Comparison of ENCODE assay signal across 1 cellular context in the genomic region with DNA sequence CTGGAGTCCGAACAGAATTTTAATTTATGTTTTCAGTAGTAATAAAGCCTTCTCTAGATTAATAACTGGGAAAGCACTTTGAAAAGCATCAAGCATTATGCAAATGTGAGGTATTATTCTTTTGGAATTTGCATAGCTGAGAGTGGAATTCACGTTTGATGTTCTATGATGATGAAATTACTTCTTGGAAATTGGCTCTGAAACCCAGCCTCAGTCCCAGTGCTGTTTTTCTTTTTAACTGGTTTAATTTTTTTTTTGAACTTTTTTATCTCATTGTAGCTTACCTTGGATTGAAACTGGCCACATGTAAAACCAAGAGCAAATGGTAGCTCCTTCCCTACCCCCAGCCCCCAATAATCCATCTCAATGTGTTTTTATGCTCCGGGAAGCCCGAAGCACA.
TF ChIP-seq lines count a peak whose summit lies in the region.

No MANE protein-coding gene starts in this region.

TF ChIP-seq in HepG2, 621 proteins besides CTCF, POLR2A, EP300 and RAD21 (continued from another document):
- TF ChIP-seq, protein P1, sequence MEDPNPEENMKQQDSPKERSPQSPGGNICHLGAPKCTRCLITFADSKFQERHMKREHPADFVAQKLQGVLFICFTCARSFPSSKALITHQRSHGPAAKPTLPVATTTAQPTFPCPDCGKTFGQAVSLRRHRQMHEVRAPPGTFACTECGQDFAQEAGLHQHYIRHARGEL (CRISPR knock-in tag; IDR thresholded peaks at IDR 0.05), result no peak
- TF ChIP-seq, protein P2, sequence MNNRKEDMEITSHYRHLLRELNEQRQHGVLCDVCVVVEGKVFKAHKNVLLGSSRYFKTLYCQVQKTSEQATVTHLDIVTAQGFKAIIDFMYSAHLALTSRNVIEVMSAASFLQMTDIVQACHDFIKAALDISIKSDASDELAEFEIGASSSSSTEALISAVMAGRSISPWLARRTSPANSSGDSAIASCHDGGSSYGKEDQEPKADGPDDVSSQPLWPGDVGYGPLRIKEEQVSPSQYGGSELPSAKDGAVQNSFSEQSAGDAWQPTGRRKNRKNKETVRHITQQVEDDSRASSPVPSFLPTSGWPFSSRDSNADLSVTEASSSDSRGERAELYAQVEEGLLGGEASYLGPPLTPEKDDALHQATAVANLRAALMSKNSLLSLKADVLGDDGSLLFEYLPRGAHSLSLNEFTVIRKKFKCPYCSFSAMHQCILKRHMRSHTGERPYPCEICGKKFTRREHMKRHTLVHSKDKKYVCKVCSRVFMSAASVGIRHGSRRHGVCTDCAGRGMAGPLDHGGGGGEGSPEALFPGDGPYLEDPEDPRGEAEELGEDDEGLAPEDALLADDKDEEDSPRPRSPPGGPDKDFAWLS (CRISPR knock-in tag; IDR thresholded peaks at IDR 0.05; ENCODE audit: borderline replicate concordance), result no peak
- TF ChIP-seq ZNF17 (CRISPR knock-in tag; IDR thresholded peaks at IDR 0.05), result no peak
- no peak for TF ChIP-seq HCFC1 (IDR thresholded peaks at IDR 0.05; ENCODE audit: low read depth, low read length)
- TF ChIP-seq TCF7 (IDR thresholded peaks at IDR 0.05; ENCODE audit: low read depth), result no peak
- TF ChIP-seq MLLT10 (CRISPR knock-in tag; IDR thresholded peaks at IDR 0.05), result no peak
- TF ChIP-seq SMAD1 (CRISPR knock-in tag; IDR thresholded peaks at IDR 0.05; ENCODE audit: borderline replicate concordance, low read depth), result no peak
- no peak for TF ChIP-seq SIX1 (CRISPR knock-in tag; IDR thresholded peaks at IDR 0.05; ENCODE audit: borderline replicate concordance)
- TF ChIP-seq, protein P3, sequence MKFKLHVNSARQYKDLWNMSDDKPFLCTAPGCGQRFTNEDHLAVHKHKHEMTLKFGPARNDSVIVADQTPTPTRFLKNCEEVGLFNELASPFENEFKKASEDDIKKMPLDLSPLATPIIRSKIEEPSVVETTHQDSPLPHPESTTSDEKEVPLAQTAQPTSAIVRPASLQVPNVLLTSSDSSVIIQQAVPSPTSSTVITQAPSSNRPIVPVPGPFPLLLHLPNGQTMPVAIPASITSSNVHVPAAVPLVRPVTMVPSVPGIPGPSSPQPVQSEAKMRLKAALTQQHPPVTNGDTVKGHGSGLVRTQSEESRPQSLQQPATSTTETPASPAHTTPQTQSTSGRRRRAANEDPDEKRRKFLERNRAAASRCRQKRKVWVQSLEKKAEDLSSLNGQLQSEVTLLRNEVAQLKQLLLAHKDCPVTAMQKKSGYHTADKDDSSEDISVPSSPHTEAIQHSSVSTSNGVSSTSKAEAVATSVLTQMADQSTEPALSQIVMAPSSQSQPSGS (CRISPR knock-in tag; IDR thresholded peaks at IDR 0.05), result no peak
- no peak for TF ChIP-seq ZNF296 (CRISPR knock-in tag; conservative IDR thresholded peaks at IDR 0.05)
- TF ChIP-seq RNF2 (conservative IDR thresholded peaks at IDR 0.05; ENCODE audit: low read depth), result no peak
